Comparison of ENCODE assay signal across 1 cellular context in genomic region chr15:40112789-40113188, GRCh38.
TF ChIP-seq lines count a peak whose summit lies in the region.

No MANE protein-coding gene starts in this region.

TF ChIP-seq in GM23338, 12 proteins besides CTCF, POLR2A, EP300 and RAD21 (continued from another document):
- TF ChIP-seq REST (IDR thresholded peaks at IDR 0.05; ENCODE audit: unreplicated experiment) (no peak), EZH2 (IDR thresholded peaks at IDR 0.05; ENCODE audit: low read depth, unreplicated experiment) (no peak), CREB1 (CRISPR knock-in tag; IDR thresholded peaks at IDR 0.05; ENCODE audit: low read depth) (no peak), EZH2phosphoT487 (IDR thresholded peaks at IDR 0.05; ENCODE audit: unreplicated experiment) (no peak), STAT1 (IDR thresholded peaks at IDR 0.05; ENCODE audit: unreplicated experiment) (no peak), POLR2AphosphoS5 (IDR thresholded peaks at IDR 0.05; ENCODE audit: low read depth) (no peak), ZNF331 (CRISPR knock-in tag; IDR thresholded peaks at IDR 0.05; ENCODE audit: low read depth) (no peak), JUNB (IDR thresholded peaks at IDR 0.05; ENCODE audit: unreplicated experiment) (no peak)
- TF ChIP-seq, protein P1, sequence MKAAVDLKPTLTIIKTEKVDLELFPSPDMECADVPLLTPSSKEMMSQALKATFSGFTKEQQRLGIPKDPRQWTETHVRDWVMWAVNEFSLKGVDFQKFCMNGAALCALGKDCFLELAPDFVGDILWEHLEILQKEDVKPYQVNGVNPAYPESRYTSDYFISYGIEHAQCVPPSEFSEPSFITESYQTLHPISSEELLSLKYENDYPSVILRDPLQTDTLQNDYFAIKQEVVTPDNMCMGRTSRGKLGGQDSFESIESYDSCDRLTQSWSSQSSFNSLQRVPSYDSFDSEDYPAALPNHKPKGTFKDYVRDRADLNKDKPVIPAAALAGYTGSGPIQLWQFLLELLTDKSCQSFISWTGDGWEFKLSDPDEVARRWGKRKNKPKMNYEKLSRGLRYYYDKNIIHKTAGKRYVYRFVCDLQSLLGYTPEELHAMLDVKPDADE (IDR thresholded peaks at IDR 0.05): no peak
- TF ChIP-seq, protein P2, sequence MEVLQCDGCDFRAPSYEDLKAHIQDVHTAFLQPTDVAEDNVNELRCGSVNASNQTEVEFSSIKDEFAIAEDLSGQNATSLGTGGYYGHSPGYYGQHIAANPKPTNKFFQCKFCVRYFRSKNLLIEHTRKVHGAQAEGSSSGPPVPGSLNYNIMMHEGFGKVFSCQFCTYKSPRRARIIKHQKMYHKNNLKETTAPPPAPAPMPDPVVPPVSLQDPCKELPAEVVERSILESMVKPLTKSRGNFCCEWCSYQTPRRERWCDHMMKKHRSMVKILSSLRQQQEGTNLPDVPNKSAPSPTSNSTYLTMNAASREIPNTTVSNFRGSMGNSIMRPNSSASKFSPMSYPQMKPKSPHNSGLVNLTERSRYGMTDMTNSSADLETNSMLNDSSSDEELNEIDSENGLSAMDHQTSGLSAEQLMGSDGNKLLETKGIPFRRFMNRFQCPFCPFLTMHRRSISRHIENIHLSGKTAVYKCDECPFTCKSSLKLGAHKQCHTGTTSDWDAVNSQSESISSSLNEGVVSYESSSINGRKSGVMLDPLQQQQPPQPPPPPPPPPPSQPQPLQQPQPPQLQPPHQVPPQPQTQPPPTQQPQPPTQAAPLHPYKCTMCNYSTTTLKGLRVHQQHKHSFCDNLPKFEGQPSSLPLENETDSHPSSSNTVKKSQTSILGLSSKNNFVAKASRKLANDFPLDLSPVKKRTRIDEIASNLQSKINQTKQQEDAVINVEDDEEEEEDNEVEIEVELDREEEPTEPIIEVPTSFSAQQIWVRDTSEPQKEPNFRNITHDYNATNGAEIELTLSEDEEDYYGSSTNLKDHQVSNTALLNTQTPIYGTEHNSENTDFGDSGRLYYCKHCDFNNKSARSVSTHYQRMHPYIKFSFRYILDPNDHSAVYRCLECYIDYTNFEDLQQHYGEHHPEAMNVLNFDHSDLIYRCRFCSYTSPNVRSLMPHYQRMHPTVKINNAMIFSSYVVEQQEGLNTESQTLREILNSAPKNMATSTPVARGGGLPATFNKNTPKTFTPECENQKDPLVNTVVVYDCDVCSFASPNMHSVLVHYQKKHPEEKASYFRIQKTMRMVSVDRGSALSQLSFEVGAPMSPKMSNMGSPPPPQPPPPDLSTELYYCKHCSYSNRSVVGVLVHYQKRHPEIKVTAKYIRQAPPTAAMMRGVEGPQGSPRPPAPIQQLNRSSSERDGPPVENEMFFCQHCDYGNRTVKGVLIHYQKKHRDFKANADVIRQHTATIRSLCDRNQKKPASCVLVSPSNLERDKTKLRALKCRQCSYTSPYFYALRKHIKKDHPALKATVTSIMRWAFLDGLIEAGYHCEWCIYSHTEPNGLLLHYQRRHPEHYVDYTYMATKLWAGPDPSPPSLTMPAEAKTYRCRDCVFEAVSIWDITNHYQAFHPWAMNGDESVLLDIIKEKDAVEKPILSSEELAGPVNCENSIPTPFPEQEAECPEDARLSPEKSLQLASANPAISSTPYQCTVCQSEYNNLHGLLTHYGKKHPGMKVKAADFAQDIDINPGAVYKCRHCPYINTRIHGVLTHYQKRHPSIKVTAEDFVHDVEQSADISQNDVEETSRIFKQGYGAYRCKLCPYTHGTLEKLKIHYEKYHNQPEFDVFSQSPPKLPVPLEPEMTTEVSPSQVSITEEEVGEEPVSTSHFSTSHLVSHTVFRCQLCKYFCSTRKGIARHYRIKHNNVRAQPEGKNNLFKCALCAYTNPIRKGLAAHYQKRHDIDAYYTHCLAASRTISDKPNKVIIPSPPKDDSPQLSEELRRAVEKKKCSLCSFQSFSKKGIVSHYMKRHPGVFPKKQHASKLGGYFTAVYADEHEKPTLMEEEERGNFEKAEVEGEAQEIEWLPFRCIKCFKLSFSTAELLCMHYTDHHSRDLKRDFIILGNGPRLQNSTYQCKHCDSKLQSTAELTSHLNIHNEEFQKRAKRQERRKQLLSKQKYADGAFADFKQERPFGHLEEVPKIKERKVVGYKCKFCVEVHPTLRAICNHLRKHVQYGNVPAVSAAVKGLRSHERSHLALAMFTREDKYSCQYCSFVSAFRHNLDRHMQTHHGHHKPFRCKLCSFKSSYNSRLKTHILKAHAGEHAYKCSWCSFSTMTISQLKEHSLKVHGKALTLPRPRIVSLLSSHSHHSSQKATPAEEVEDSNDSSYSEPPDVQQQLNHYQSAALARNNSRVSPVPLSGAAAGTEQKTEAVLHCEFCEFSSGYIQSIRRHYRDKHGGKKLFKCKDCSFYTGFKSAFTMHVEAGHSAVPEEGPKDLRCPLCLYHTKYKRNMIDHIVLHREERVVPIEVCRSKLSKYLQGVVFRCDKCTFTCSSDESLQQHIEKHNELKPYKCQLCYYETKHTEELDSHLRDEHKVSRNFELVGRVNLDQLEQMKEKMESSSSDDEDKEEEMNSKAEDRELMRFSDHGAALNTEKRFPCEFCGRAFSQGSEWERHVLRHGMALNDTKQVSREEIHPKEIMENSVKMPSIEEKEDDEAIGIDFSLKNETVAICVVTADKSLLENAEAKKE (CRISPR knock-in tag; IDR thresholded peaks at IDR 0.05): no peak
